ENCODE assay signal across 14 cellular contexts in genomic region chr7:38541440-38541839, GRCh38.
"Had no signal": no experiment of that assay in that cellular context is flagged by ENCODE, and none has a peak within 500 bp of the region (broad histone marks: within the 10 kb centered on the region; RNA-seq: fewer than 3 reads in every experiment).

No MANE protein-coding gene starts in this region.

- H3K4me1 Mint-ChIP-seq: activated CD4-positive, alpha-beta T cell treated with anti-CD3 and anti-CD28 coated beads, Interleukin-2, amount 10 ng/mL, durations not matched to agents 24 days and 14 days; activated T-helper 17 cell treated with anti-CD3 and anti-CD28 coated beads, Interleukin-2, amount 50 U/mL, for 72 hours; mesothelial cell of epicardium had no signal

- H3K36me3 ChIP-seq: cardiac muscle cell, esophagus squamous epithelium, lower lobe of right lung, thyroid gland, vagina had no signal

- H3K4me3 Mint-ChIP-seq: activated CD4-positive, alpha-beta T cell treated with anti-CD3 and anti-CD28 coated beads, Interleukin-2, amount 10 ng/mL, durations not matched to agents 24 days and 14 days; activated naive CD4-positive, alpha-beta T cell treated with anti-CD3 and anti-CD28 coated beads for 36 hours; activated T-helper 17 cell treated with anti-CD3 and anti-CD28 coated beads, Interleukin-2, amount 50 U/mL, for 72 hours; mesothelial cell of epicardium had no signal

- H3K4me1 ChIP-seq: esophagus squamous epithelium, lower lobe of right lung, thyroid gland, vagina had no signal

- H3K27me3 Mint-ChIP-seq: activated T-helper 17 cell treated with anti-CD3 and anti-CD28 coated beads, Interleukin-2, amount 50 U/mL, for 72 hours had no signal

- H3K9me3 Mint-ChIP-seq: activated CD4-positive, alpha-beta T cell treated with anti-CD3 and anti-CD28 coated beads, Interleukin-2, amount 10 ng/mL, durations not matched to agents 24 days and 14 days; activated naive CD4-positive, alpha-beta T cell treated with anti-CD3 and anti-CD28 coated beads for 36 hours; activated T-helper 17 cell treated with anti-CD3 and anti-CD28 coated beads, Interleukin-2, amount 50 U/mL, for 72 hours; mesothelial cell of epicardium had no signal

- H3K9me3 ChIP-seq: esophagus squamous epithelium, lower lobe of right lung, thyroid gland, vagina had no signal

- ATAC-seq: activated T-helper 17 cell treated with anti-CD3 and anti-CD28 coated beads, Interleukin-2, amount 50 U/mL, for 72 hours; lower lobe of right lung had no signal

- H3K4me3 ChIP-seq: cardiac muscle cell, esophagus squamous epithelium, lower lobe of right lung, smooth muscle cell, thyroid gland, vagina had no signal

- H3K27me3 ChIP-seq: cardiac muscle cell, esophagus squamous epithelium, thyroid gland, vagina had no signal

- H3K36me3 Mint-ChIP-seq: mesothelial cell of epicardium had no signal

- H3K27ac Mint-ChIP-seq: activated CD4-positive, alpha-beta T cell treated with anti-CD3 and anti-CD28 coated beads, Interleukin-2, amount 10 ng/mL, durations not matched to agents 24 days and 14 days; activated naive CD4-positive, alpha-beta T cell treated with anti-CD3 and anti-CD28 coated beads for 36 hours; activated T-helper 17 cell treated with anti-CD3 and anti-CD28 coated beads, Interleukin-2, amount 50 U/mL, for 72 hours; mesothelial cell of epicardium had no signal

- DNase-seq: activated CD4-positive, alpha-beta T cell treated with anti-CD3 and anti-CD28 coated beads, Interleukin-2, amount 10 ng/mL, durations not matched to agents 24 days and 14 days; activated naive CD4-positive, alpha-beta T cell treated with anti-CD3 and anti-CD28 coated beads for 36 hours; activated T-cell treated with anti-CD3 and anti-CD28 coated beads for 4 hours; esophagus squamous epithelium; glutamatergic neuron; lower lobe of right lung; posterior cingulate gyrus; right cardiac atrium; thyroid gland had no signal
